Comparison of ENCODE assay signal across 1 cellular context in genomic region chr18:35134190-35134730, GRCh38.
TF ChIP-seq lines count a peak whose summit lies in the region.

No MANE protein-coding gene starts in this region.

TF ChIP-seq in K562, 482 proteins besides CTCF, POLR2A, EP300 and RAD21 (continued from another document):
- TF ChIP-seq, protein P1, sequence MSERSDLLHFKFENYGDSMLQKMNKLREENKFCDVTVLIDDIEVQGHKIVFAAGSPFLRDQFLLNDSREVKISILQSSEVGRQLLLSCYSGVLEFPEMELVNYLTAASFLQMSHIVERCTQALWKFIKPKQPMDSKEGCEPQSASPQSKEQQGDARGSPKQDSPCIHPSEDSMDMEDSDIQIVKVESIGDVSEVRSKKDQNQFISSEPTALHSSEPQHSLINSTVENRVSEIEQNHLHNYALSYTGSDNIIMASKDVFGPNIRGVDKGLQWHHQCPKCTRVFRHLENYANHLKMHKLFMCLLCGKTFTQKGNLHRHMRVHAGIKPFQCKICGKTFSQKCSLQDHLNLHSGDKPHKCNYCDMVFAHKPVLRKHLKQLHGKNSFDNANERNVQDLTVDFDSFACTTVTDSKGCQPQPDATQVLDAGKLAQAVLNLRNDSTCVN (CRISPR knock-in tag; IDR thresholded peaks at IDR 0.05) = no peak
- TF ChIP-seq FOXA1 (IDR thresholded peaks at IDR 0.05; ENCODE audit: borderline replicate concordance) (no peak), ETV1 (tag; conservative IDR thresholded peaks at IDR 0.05; ENCODE audit: low read depth) (no peak), MAFF (IDR thresholded peaks at IDR 0.05; ENCODE audit: low read length) (no peak), ESRRB (CRISPR knock-in tag; IDR thresholded peaks at IDR 0.05; ENCODE audit: borderline replicate concordance) (no peak), CXXC5 (CRISPR knock-in tag; IDR thresholded peaks at IDR 0.05) (peak; percentile 8; the same call in 1 of the 2 replicates), ZBTB1 (CRISPR knock-in tag; IDR thresholded peaks at IDR 0.05; ENCODE audit: borderline replicate concordance, low read depth) (no peak), HDGF (IDR thresholded peaks at IDR 0.05) (no peak), MLLT1 (IDR thresholded peaks at IDR 0.05) (no peak)
